ENCODE assay signal across 12 cellular contexts in genomic region chr9:114518599-114519022, GRCh38. TPM values are rescaled to one million over a fixed set of nuclear protein-coding genes. Genes with fewer than 3 reads are reported as not detected.
A peak's percentile ranks its signal among the peaks of the same experiment; 100 is the strongest.
DNase-seq lines count a peak whose midpoint lies in the region; ATAC-seq and TF ChIP-seq lines count a peak whose summit lies in the region.
"Had no signal": no experiment of that assay in that cellular context is flagged by ENCODE, and none has a peak within 500 bp of the region (broad histone marks: within the 10 kb centered on the region; RNA-seq: fewer than 3 reads in every experiment).

No MANE protein-coding gene starts in this region.

- POLR2A ChIA-PET in WTC11 (lab: Charles Lee), result no interaction called here

- ATAC-seq in GM19452 (IDR thresholded peaks at IDR 0.05; ENCODE audit: unreplicated experiment) (peak; percentile 80), HG03060 (IDR thresholded peaks at IDR 0.05; ENCODE audit: low read depth, unreplicated experiment) (peak; percentile 62), WTC11 (peak; percentile 67), GM18861 (IDR thresholded peaks at IDR 0.05; ENCODE audit: unreplicated experiment) (no peak)
- ATAC-seq in stimulated activated naive CD8-positive, alpha-beta T cell treated with anti-CD3 and anti-CD28 coated beads, Interleukin-15, amount 100 ng/mL, for 72 hours, result no peak

- CTCF ChIA-PET in WTC11 (lab: Charles Lee), result interaction anchor here (0.9 to 3.1 kb wide), 3 partner anchors 14 to 144 kb away, joined by 3 to 11 read pairs (median 7); no protein-coding TSS in a partner anchor

- DNase-seq in GM13976 (ENCODE audit: low spot score) (peak; percentile 45), WTC11 (ENCODE audit: low spot score) (no peak), A172 (ENCODE audit: low spot score) (no peak), DMS 273 (lab: John Stamatoyannopoulos, UW; ENCODE audit: unreplicated experiment) (no peak)
- no peak for DNase-seq in stimulated activated naive CD8-positive, alpha-beta T cell treated with anti-CD3 and anti-CD28 coated beads, Interleukin-15, amount 100 ng/mL, for 72 hours
- DNase-seq: midbrain, NCI-H1694, sigmoid colon had no signal

- H3K4me1 Mint-ChIP-seq in WTC11, result peaks cover 4% of the 10 kb centered on the region; the same call in 1 of the 2 replicates
- peaks cover 11% of the 10 kb centered on the region for H3K4me1 Mint-ChIP-seq in stimulated activated naive CD8-positive, alpha-beta T cell treated with anti-CD3 and anti-CD28 coated beads, Interleukin-15, amount 100 ng/mL, for 72 hours

- H3K27ac Mint-ChIP-seq in WTC11, result no peak overlapping the region
- H3K27ac Mint-ChIP-seq in stimulated activated naive CD8-positive, alpha-beta T cell treated with anti-CD3 and anti-CD28 coated beads, Interleukin-15, amount 100 ng/mL, for 72 hours, result no peak overlapping the region
- H3K27ac Mint-ChIP-seq: activated naive CD8-positive, alpha-beta T cell had no signal

- H3K9me3 Mint-ChIP-seq in WTC11, result peaks cover 3% of the 10 kb centered on the region
- H3K9me3 Mint-ChIP-seq in stimulated activated naive CD8-positive, alpha-beta T cell treated with anti-CD3 and anti-CD28 coated beads, Interleukin-15, amount 100 ng/mL, for 72 hours, result no peaks in the 10 kb centered on the region

- in situ Hi-C loops in GM13976 (cut with MboI; ENCODE audit: low sequenced_read_pairs, unreplicated experiment), result no loop called here

- TF ChIP-seq CTCF in GM13976 (IDR thresholded peaks at IDR 0.05; ENCODE audit: borderline replicate concordance, control extremely low read depth, extremely low read depth, insufficient read depth, missing control alignments) (no peak), WTC11 (IDR thresholded peaks at IDR 0.05) (no peak)

- peaks cover 33% of the 10 kb centered on the region for H3K27me3 Mint-ChIP-seq in WTC11 (ENCODE audit: low read depth)
- peaks cover 22% of the 10 kb centered on the region for H3K27me3 Mint-ChIP-seq in stimulated activated naive CD8-positive, alpha-beta T cell treated with anti-CD3 and anti-CD28 coated beads, Interleukin-15, amount 100 ng/mL, for 72 hours

- no peak overlapping the region for H3K4me3 Mint-ChIP-seq in WTC11
- no peak overlapping the region for H3K4me3 Mint-ChIP-seq in stimulated activated naive CD8-positive, alpha-beta T cell treated with anti-CD3 and anti-CD28 coated beads, Interleukin-15, amount 100 ng/mL, for 72 hours
- H3K4me3 Mint-ChIP-seq: activated naive CD8-positive, alpha-beta T cell had no signal

- H3K36me3 Mint-ChIP-seq in WTC11, result no peaks in the 10 kb centered on the region
- H3K36me3 Mint-ChIP-seq: activated naive CD8-positive, alpha-beta T cell had no signal

TF ChIP-seq in WTC11, 78 proteins besides CTCF, POLR2A, EP300 and RAD21 (continues in another document):
- TF ChIP-seq CREB1 (CRISPR knock-in tag; IDR thresholded peaks at IDR 0.05) (no peak), STAT6 (CRISPR knock-in tag; conservative IDR thresholded peaks at IDR 0.05; ENCODE audit: low read depth) (no peak), SOX15 (CRISPR knock-in tag; IDR thresholded peaks at IDR 0.05) (no peak), NFATC4 (CRISPR knock-in tag; IDR thresholded peaks at IDR 0.05) (no peak), CREM (CRISPR knock-in tag; IDR thresholded peaks at IDR 0.05) (no peak), AR (CRISPR knock-in tag; IDR thresholded peaks at IDR 0.05) (no peak), ZNF317 (CRISPR knock-in tag; IDR thresholded peaks at IDR 0.05; ENCODE audit: borderline replicate concordance, low read depth) (no peak), TEAD1 (CRISPR knock-in tag; IDR thresholded peaks at IDR 0.05) (no peak), TP53 (CRISPR knock-in tag; IDR thresholded peaks at IDR 0.05) (no peak), ZNF671 (CRISPR knock-in tag; IDR thresholded peaks at IDR 0.05) (no peak), ZNF423 (CRISPR knock-in tag; IDR thresholded peaks at IDR 0.05) (no peak), HMGA2 (CRISPR knock-in tag; IDR thresholded peaks at IDR 0.05) (no peak), ZNF232 (CRISPR knock-in tag; IDR thresholded peaks at IDR 0.05) (no peak), ESRRA (CRISPR knock-in tag; IDR thresholded peaks at IDR 0.05; ENCODE audit: borderline replicate concordance) (no peak), TEAD4 (CRISPR knock-in tag; IDR thresholded peaks at IDR 0.05) (no peak), PRRX2 (CRISPR knock-in tag; IDR thresholded peaks at IDR 0.05) (no peak)
- TF ChIP-seq, protein P1, sequence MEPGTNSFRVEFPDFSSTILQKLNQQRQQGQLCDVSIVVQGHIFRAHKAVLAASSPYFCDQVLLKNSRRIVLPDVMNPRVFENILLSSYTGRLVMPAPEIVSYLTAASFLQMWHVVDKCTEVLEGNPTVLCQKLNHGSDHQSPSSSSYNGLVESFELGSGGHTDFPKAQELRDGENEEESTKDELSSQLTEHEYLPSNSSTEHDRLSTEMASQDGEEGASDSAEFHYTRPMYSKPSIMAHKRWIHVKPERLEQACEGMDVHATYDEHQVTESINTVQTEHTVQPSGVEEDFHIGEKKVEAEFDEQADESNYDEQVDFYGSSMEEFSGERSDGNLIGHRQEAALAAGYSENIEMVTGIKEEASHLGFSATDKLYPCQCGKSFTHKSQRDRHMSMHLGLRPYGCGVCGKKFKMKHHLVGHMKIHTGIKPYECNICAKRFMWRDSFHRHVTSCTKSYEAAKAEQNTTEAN (CRISPR knock-in tag; IDR thresholded peaks at IDR 0.05), result no peak
- TF ChIP-seq, protein P2, sequence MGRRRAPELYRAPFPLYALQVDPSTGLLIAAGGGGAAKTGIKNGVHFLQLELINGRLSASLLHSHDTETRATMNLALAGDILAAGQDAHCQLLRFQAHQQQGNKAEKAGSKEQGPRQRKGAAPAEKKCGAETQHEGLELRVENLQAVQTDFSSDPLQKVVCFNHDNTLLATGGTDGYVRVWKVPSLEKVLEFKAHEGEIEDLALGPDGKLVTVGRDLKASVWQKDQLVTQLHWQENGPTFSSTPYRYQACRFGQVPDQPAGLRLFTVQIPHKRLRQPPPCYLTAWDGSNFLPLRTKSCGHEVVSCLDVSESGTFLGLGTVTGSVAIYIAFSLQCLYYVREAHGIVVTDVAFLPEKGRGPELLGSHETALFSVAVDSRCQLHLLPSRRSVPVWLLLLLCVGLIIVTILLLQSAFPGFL (CRISPR knock-in tag; IDR thresholded peaks at IDR 0.05; ENCODE audit: borderline replicate concordance), result no peak
- TF ChIP-seq, protein P3, sequence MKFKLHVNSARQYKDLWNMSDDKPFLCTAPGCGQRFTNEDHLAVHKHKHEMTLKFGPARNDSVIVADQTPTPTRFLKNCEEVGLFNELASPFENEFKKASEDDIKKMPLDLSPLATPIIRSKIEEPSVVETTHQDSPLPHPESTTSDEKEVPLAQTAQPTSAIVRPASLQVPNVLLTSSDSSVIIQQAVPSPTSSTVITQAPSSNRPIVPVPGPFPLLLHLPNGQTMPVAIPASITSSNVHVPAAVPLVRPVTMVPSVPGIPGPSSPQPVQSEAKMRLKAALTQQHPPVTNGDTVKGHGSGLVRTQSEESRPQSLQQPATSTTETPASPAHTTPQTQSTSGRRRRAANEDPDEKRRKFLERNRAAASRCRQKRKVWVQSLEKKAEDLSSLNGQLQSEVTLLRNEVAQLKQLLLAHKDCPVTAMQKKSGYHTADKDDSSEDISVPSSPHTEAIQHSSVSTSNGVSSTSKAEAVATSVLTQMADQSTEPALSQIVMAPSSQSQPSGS (CRISPR knock-in tag; IDR thresholded peaks at IDR 0.05; ENCODE audit: borderline replicate concordance, low read depth), result no peak

RNA-seq across cellular contexts. Expression of gene WHRN, which starts 13.3 kb away (rescaled TPM):
- total RNA-seq in WTC11 (2021), result 20.6 to 24.3 TPM (median 23.3 TPM) in 3 replicates
- total RNA-seq in A172 (2014; rRNA removed; shearing (Covaris generic)), result 2.0 and 2.1 TPM in 2 replicates

Comparison
In these comparisons a context has a peak if more than half of its experiments do, and no peak if none do; other contexts are left out.
1. ATAC-seq: peak in GM19452 (single experiment), HG03060 (single experiment) and WTC11 (single experiment); none in stimulated activated naive CD8-positive, alpha-beta T cell treated with anti-CD3 and anti-CD28 coated beads, Interleukin-15, amount 100 ng/mL, for 72 hours (single experiment) and GM18861 (single experiment).